In the genomic region with DNA sequence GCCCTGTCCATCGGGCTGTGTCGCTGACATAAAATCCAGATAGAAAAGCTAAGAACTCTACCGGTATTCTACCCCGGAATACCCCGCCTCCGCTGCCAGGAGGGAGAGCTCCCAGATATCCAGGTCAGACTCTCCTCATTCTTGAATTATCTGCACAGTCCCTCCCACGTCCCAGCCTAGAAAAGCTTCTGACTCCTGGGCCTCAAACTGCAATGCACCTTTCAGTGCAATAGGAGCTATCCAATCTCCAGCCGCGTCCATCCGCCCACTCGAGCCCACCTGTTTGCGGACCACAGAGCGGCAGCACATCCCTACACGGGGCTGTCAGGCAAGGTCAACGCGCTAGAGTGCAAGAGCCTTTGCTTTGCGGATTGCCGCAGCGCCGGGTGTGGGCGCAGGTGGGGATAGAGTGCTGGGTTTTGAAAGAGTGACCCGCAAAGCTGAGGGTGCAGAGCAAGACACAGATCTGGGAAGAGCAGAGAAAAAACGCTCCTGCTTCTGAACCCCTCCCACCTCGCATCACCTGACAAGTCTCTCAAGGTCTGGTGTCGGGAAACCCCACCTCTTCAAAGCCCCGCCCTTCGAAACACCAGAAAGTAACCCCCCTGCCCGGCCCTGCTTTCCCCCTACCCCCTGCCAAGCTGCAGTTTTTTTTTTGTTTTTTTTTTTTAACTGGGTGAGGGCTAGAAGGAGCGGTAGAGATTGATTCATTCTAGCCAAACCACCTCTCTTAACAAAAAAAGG, we compare ENCODE assay signal across 1 cellular context.
TF ChIP-seq lines count a peak whose summit lies in the region.

No MANE protein-coding gene starts in this region.

TF ChIP-seq in HepG2, 621 proteins besides CTCF, POLR2A, EP300 and RAD21 (continued from another document and continues in another):
- TF ChIP-seq, protein P1, sequence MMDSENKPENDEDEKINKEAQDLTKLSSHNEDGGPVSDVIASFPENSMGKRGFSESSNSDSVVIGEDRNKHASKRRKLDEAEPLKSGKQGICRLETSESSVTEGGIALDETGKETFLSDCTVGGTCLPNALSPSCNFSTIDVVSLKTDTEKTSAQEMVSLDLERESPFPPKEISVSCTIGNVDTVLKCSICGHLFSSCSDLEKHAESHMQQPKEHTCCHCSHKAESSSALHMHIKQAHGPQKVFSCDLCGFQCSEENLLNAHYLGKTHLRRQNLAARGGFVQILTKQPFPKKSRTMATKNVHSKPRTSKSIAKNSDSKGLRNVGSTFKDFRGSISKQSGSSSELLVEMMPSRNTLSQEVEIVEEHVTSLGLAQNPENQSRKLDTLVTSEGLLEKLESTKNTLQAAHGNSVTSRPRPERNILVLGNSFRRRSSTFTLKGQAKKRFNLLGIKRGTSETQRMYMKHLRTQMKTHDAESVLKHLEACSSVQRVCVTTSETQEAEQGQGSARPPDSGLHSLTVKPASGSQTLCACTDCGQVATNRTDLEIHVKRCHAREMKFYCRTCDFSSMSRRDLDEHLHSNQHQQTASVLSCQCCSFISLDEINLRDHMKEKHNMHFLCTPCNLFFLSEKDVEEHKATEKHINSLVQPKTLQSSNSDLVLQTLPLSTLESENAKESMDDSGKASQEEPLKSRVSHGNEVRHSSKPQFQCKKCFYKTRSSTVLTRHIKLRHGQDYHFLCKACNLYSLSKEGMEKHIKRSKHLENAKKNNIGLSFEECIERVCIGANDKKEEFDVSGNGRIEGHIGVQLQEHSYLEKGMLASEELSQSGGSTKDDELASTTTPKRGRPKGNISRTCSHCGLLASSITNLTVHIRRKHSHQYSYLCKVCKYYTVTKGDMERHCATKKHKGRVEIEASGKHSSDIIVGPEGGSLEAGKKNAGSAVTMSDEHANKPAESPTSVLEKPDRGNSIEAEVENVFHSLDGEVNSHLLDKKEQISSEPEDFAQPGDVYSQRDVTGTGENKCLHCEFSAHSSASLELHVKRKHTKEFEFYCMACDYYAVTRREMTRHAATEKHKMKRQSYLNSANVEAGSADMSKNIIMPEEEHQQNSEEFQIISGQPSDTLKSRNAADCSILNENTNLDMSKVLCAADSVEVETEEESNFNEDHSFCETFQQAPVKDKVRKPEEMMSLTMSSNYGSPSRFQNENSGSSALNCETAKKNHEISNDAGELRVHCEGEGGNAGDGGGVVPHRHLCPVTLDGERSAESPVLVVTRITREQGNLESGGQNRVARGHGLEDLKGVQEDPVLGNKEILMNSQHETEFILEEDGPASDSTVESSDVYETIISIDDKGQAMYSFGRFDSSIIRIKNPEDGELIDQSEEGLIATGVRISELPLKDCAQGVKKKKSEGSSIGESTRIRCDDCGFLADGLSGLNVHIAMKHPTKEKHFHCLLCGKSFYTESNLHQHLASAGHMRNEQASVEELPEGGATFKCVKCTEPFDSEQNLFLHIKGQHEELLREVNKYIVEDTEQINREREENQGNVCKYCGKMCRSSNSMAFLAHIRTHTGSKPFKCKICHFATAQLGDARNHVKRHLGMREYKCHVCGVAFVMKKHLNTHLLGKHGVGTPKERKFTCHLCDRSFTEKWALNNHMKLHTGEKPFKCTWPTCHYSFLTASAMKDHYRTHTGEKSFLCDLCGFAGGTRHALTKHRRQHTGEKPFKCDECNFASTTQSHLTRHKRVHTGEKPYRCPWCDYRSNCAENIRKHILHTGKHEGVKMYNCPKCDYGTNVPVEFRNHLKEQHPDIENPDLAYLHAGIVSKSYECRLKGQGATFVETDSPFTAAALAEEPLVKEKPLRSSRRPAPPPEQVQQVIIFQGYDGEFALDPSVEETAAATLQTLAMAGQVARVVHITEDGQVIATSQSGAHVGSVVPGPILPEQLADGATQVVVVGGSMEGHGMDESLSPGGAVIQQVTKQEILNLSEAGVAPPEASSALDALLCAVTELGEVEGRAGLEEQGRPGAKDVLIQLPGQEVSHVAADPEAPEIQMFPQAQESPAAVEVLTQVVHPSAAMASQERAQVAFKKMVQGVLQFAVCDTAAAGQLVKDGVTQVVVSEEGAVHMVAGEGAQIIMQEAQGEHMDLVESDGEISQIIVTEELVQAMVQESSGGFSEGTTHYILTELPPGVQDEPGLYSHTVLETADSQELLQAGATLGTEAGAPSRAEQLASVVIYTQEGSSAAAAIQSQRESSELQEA (CRISPR knock-in tag; IDR thresholded peaks at IDR 0.05; ENCODE audit: not compliant biosample characterization): no peak
- TF ChIP-seq ZMAT3 (CRISPR knock-in tag; conservative IDR thresholded peaks at IDR 0.05) (no peak; the same call in 1 of the 2 replicates), ZNF788 (CRISPR knock-in tag; IDR thresholded peaks at IDR 0.05; ENCODE audit: borderline replicate concordance) (peak; percentile 84), MAFG (CRISPR knock-in tag; IDR thresholded peaks at IDR 0.05) (no peak), KDM6A (CRISPR knock-in tag; IDR thresholded peaks at IDR 0.05; ENCODE audit: low read depth) (no peak), RNF2 (conservative IDR thresholded peaks at IDR 0.05; ENCODE audit: low read depth) (0 out of 2 replicates have a peak, but pooled peaks have one; percentile 50), FOSL2 (CRISPR knock-in tag; IDR thresholded peaks at IDR 0.05) (peak; percentile 51), NONO (IDR thresholded peaks at IDR 0.05) (no peak), NONO (CRISPR knock-in tag; conservative IDR thresholded peaks at IDR 0.05) (no peak; the same call in 1 of the 2 replicates), ZNF546 (CRISPR knock-in tag; conservative IDR thresholded peaks at IDR 0.05) (no peak), HOXA7 (CRISPR knock-in tag; IDR thresholded peaks at IDR 0.05) (no peak), ARHGAP35 (CRISPR knock-in tag; IDR thresholded peaks at IDR 0.05; ENCODE audit: borderline replicate concordance) (no peak), ZNF775 (CRISPR knock-in tag; IDR thresholded peaks at IDR 0.05; ENCODE audit: borderline replicate concordance) (no peak), ZNF501 (CRISPR knock-in tag; IDR thresholded peaks at IDR 0.05) (peak; percentile 44; the same call in 1 of the 2 replicates), POLR2G (IDR thresholded peaks at IDR 0.05; ENCODE audit: low read depth, low read length) (no peak), SAFB2 (CRISPR knock-in tag; IDR thresholded peaks at IDR 0.05; ENCODE audit: borderline replicate concordance, low read depth) (no peak; the same call in 1 of the 2 replicates), SAP130 (CRISPR knock-in tag; IDR thresholded peaks at IDR 0.05; ENCODE audit: low read depth) (peak; percentile 80), GABPB1 (CRISPR knock-in tag; IDR thresholded peaks at IDR 0.05) (peak; percentile 44; the same call in 1 of the 2 replicates), SATB2 (CRISPR knock-in tag; IDR thresholded peaks at IDR 0.05) (no peak), CAMTA2 (CRISPR knock-in tag; IDR thresholded peaks at IDR 0.05; ENCODE audit: borderline replicate concordance) (no peak), KLF12 (CRISPR knock-in tag; IDR thresholded peaks at IDR 0.05; ENCODE audit: borderline replicate concordance) (no peak), ZSCAN31 (CRISPR knock-in tag; IDR thresholded peaks at IDR 0.05; ENCODE audit: low read depth) (peak; percentile 40; the same call in 1 of the 2 replicates), ZNF616 (CRISPR knock-in tag; IDR thresholded peaks at IDR 0.05; ENCODE audit: low read depth) (no peak), FOXA1 (IDR thresholded peaks at IDR 0.05) (no peak), FOXA1 (CRISPR knock-in tag; IDR thresholded peaks at IDR 0.05) (peak; percentile 28; the same call in 1 of the 2 replicates), ZNF496 (CRISPR knock-in tag; IDR thresholded peaks at IDR 0.05; ENCODE audit: insufficient replicate concordance) (no peak), ZNF17 (CRISPR knock-in tag; IDR thresholded peaks at IDR 0.05) (no peak), NBN (conservative IDR thresholded peaks at IDR 0.05) (no peak), SKI (IDR thresholded peaks at IDR 0.05; ENCODE audit: partially characterized antibody) (no peak), POLR2AphosphoS5 (IDR thresholded peaks at IDR 0.05; ENCODE audit: low read depth, low read length) (no peak; the same call in 1 of the 2 replicates)
- TF ChIP-seq, protein P2, sequence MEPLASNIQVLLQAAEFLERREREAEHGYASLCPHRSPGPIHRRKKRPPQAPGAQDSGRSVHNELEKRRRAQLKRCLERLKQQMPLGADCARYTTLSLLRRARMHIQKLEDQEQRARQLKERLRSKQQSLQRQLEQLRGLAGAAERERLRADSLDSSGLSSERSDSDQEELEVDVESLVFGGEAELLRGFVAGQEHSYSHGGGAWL (CRISPR knock-in tag; IDR thresholded peaks at IDR 0.05): no peak
- TF ChIP-seq, protein P3, sequence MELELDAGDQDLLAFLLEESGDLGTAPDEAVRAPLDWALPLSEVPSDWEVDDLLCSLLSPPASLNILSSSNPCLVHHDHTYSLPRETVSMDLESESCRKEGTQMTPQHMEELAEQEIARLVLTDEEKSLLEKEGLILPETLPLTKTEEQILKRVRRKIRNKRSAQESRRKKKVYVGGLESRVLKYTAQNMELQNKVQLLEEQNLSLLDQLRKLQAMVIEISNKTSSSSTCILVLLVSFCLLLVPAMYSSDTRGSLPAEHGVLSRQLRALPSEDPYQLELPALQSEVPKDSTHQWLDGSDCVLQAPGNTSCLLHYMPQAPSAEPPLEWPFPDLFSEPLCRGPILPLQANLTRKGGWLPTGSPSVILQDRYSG (CRISPR knock-in tag; IDR thresholded peaks at IDR 0.05): no peak
- TF ChIP-seq, protein P4, sequence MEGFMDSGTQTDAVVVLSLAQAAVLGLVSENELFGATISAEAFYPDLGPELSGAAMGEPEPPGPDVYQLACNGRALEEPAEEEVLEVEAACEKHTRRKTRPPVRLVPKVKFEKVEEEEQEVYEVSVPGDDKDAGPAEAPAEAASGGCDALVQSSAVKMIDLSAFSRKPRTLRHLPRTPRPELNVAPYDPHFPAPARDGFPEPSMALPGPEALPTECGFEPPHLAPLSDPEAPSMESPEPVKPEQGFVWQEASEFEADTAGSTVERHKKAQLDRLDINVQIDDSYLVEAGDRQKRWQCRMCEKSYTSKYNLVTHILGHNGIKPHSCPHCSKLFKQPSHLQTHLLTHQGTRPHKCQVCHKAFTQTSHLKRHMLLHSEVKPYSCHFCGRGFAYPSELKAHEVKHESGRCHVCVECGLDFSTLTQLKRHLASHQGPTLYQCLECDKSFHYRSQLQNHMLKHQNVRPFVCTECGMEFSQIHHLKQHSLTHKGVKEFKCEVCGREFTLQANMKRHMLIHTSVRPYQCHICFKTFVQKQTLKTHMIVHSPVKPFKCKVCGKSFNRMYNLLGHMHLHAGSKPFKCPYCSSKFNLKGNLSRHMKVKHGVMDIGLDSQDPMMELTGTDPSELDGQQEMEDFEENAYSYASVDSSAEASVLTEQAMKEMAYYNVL (CRISPR knock-in tag; IDR thresholded peaks at IDR 0.05; ENCODE audit: borderline replicate concordance): no peak; the same call in 1 of the 2 replicates
- TF ChIP-seq, protein P5, sequence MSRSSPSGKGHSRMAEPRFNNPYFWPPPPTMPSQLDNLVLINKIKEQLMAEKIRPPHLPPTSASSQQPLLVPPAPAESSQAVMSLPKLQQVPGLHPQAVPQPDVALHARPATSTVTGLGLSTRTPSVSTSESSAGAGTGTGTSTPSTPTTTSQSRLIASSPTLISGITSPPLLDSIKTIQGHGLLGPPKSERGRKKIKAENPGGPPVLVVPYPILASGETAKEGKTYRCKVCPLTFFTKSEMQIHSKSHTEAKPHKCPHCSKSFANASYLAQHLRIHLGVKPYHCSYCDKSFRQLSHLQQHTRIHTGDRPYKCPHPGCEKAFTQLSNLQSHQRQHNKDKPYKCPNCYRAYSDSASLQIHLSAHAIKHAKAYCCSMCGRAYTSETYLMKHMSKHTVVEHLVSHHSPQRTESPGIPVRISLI (CRISPR knock-in tag; IDR thresholded peaks at IDR 0.05; ENCODE audit: borderline replicate concordance): peak; percentile 69; the same call in 1 of the 2 replicates
- TF ChIP-seq, protein P6, sequence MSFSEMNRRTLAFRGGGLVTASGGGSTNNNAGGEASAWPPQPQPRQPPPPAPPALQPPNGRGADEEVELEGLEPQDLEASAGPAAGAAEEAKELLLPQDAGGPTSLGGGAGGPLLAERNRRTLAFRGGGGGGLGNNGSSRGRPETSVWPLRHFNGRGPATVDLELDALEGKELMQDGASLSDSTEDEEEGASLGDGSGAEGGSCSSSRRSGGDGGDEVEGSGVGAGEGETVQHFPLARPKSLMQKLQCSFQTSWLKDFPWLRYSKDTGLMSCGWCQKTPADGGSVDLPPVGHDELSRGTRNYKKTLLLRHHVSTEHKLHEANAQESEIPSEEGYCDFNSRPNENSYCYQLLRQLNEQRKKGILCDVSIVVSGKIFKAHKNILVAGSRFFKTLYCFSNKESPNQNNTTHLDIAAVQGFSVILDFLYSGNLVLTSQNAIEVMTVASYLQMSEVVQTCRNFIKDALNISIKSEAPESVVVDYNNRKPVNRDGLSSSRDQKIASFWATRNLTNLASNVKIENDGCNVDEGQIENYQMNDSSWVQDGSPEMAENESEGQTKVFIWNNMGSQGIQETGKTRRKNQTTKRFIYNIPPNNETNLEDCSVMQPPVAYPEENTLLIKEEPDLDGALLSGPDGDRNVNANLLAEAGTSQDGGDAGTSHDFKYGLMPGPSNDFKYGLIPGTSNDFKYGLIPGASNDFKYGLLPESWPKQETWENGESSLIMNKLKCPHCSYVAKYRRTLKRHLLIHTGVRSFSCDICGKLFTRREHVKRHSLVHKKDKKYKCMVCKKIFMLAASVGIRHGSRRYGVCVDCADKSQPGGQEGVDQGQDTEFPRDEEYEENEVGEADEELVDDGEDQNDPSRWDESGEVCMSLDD (CRISPR knock-in tag; IDR thresholded peaks at IDR 0.05; ENCODE audit: borderline replicate concordance): no peak
- TF ChIP-seq, protein P7, sequence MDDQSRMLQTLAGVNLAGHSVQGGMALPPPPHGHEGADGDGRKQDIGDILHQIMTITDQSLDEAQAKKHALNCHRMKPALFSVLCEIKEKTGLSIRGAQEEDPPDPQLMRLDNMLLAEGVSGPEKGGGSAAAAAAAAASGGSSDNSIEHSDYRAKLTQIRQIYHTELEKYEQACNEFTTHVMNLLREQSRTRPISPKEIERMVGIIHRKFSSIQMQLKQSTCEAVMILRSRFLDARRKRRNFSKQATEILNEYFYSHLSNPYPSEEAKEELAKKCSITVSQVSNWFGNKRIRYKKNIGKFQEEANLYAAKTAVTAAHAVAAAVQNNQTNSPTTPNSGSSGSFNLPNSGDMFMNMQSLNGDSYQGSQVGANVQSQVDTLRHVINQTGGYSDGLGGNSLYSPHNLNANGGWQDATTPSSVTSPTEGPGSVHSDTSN (CRISPR knock-in tag; IDR thresholded peaks at IDR 0.05; ENCODE audit: borderline replicate concordance): no peak
